ENCODE assay signal across 24 cellular contexts in the genomic region with DNA sequence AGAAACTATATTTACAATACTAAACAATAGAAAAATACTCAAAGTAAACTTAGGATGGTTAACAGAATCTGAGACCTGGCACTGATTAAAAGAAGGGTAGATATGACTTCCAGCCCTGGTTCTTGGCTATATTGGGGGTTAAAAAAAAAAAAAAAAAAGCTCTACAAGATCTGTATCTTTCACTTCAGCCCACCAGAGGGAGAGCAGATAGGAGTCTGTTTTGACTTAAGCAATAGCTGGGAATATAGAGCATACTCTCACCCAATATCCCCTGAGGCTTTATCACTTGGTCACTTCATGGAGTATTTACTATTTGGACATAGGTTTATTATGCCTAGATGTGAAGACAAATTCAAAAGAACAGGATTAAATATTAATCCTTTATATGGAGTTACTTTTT.
DNase-seq lines count a peak whose midpoint lies in the region; ATAC-seq and TF ChIP-seq lines count a peak whose summit lies in the region.
"Had no signal": no experiment of that assay in that cellular context is flagged by ENCODE, and none has a peak within 500 bp of the region (broad histone marks: within the 10 kb centered on the region; RNA-seq: fewer than 3 reads in every experiment).

No MANE protein-coding gene starts in this region.

- BruUV-seq in MCF 10A (replicated peaks; lab: Mats Ljungman, UMichigan), result no TSS peak

- no peak overlapping the region for H3K4me2 ChIP-seq in GM23338

- DNase-seq in DMS 273 (lab: John Stamatoyannopoulos, UW; ENCODE audit: unreplicated experiment) (peak; percentile 18), DMS 273 treated with DMSO at 0.1 percent for 48 hours (lab: John Stamatoyannopoulos, UW) (no peak), GM23338 (ENCODE audit: low spot score) (peak; percentile 57), SK-N-DZ (ENCODE audit: low spot score) (peak; percentile 44), kidney epithelial cell (ENCODE audit: low read depth) (no peak), CD14-positive monocyte (ENCODE audit: low spot score) (no peak), MCF 10A (ENCODE audit: unreplicated experiment) (no peak)
- DNase-seq: ACHN; CD4-positive, CD25-positive, alpha-beta regulatory T cell; DMS79 treated with DMSO at 0.1 percent for 48 hours; GF-D8; HCEC 1CT; NCI-H1092 treated with DMSO at 0.1 percent for 48 hours; NCI-H1436; NCI-H187; NCI-H2227 treated with DMSO at 0.1 percent for 48 hours; NCI-H526 treated with DMSO at 0.1 percent for 48 hours; Right ventricle myocardium superior; RPMI8226; SW 1271 had no signal

- no peaks in the 10 kb centered on the region for H4K20me1 ChIP-seq in GM23338 (replicated peaks; ENCODE audit: insufficient read depth)

- POLR2A ChIA-PET in MCF 10A (lab: Yijun Ruan, JAX), result no interaction called here

- CTCF ChIA-PET in MCF 10A (lab: Yijun Ruan, JAX), result no interaction called here

- no peaks in the 10 kb centered on the region for H3K36me3 ChIP-seq in GM23338 (ENCODE audit: insufficient read depth)
- H3K36me3 ChIP-seq in kidney epithelial cell (ENCODE audit: control insufficient read depth, insufficient read depth, low read length), result no peaks in the 10 kb centered on the region
- H3K36me3 ChIP-seq: SJSA1 had no signal

- peaks cover 12% of the 10 kb centered on the region for H3K4me1 ChIP-seq in GM23338 (ENCODE audit: insufficient read depth)
- H3K4me1 ChIP-seq: SJSA1 had no signal

- TF ChIP-seq CTCF in GM23338 (conservative IDR thresholded peaks at IDR 0.05; ENCODE audit: low read depth in 2 of 2) (peak in 1 of 2 experiments; percentile 42; a peak in 3 of 4 replicates), kidney epithelial cell (IDR thresholded peaks at IDR 0.05; ENCODE audit: insufficient read depth, low read length, poor library complexity, severe bottlenecking) (peak; percentile 9), CD14-positive monocyte (IDR thresholded peaks at IDR 0.05) (no peak), MCF 10A (IDR thresholded peaks at IDR 0.05; ENCODE audit: unreplicated experiment) (no peak)

- no peak overlapping the region for H3K4me3 ChIP-seq in GM23338
- no peak overlapping the region for H3K4me3 ChIP-seq in kidney epithelial cell (ENCODE audit: low read depth, low read length)
- H3K4me3 ChIP-seq: SJSA1 had no signal

- H3K9me3 Mint-ChIP-seq in GM23338, result no peaks in the 10 kb centered on the region
- H3K9me3 Mint-ChIP-seq in CD14-positive monocyte, result peaks cover 0 to 7% (median 2%) of the 10 kb centered on the region in 7 donors
- H3K9me3 Mint-ChIP-seq in MCF 10A (ENCODE audit: unreplicated experiment), result peaks cover 8% of the 10 kb centered on the region

- H3K27me3 Mint-ChIP-seq in GM23338 (ENCODE audit: insufficient read depth, low read depth, poor library complexity), result no peaks in the 10 kb centered on the region
- peaks cover 0 to 5% (median 0%) of the 10 kb centered on the region in 3 donors for H3K27me3 Mint-ChIP-seq in CD14-positive monocyte (ENCODE audit: low read depth in 3 of 3)
- H3K27me3 Mint-ChIP-seq in MCF 10A (ENCODE audit: insufficient read depth, unreplicated experiment), result peaks cover 43% of the 10 kb centered on the region
- H3K27me3 Mint-ChIP-seq: CD4-positive, CD25-positive, alpha-beta regulatory T cell had no signal

- no peak overlapping the region for H3K27ac ChIP-seq in GM23338 (ENCODE audit: low read depth)
- H3K27ac ChIP-seq: 22Rv1, SJSA1 had no signal

- H3K36me3 Mint-ChIP-seq in GM23338 (ENCODE audit: low read depth) (no peaks in the 10 kb centered on the region), CD14-positive monocyte (no peaks in the 10 kb centered on the region), MCF 10A (ENCODE audit: insufficient read depth, unreplicated experiment) (no peaks in the 10 kb centered on the region)
- H3K36me3 Mint-ChIP-seq: CD4-positive, CD25-positive, alpha-beta regulatory T cell had no signal

- H3K27me3 ChIP-seq in GM23338 (ENCODE audit: insufficient read depth), result no peaks in the 10 kb centered on the region
- no peaks in the 10 kb centered on the region for H3K27me3 ChIP-seq in kidney epithelial cell (ENCODE audit: control insufficient read depth, insufficient read depth, low read length)
- H3K27me3 ChIP-seq: SJSA1 had no signal

- no peaks in the 10 kb centered on the region for H3K79me2 ChIP-seq in GM23338 (replicated peaks; ENCODE audit: insufficient read depth)

- H3K27ac Mint-ChIP-seq in GM23338, result no peak overlapping the region; the same call in 1 of the 2 replicates
- no peak overlapping the region for H3K27ac Mint-ChIP-seq in CD14-positive monocyte
- H3K27ac Mint-ChIP-seq in MCF 10A (ENCODE audit: low read depth, unreplicated experiment), result no peak overlapping the region
- H3K27ac Mint-ChIP-seq: CD4-positive, CD25-positive, alpha-beta regulatory T cell; T-helper 1 cell treated with Interleukin-12 subunit alpha and Interleukin-12 subunit beta and Interleukin-4 antibody, amounts not matched to agents 30 μg/mL and 1 μg/mL, for 36 hours had no signal

- intact Hi-C loops in CD14-positive monocyte (cut with micrococcal nuclease), result no loop called here
- intact Hi-C loops in MCF 10A (cut with micrococcal nuclease), result no loop called here

- H3K4me1 Mint-ChIP-seq in GM23338, result peaks cover 17% of the 10 kb centered on the region
- H3K4me1 Mint-ChIP-seq in CD14-positive monocyte, result peaks cover 2% of the 10 kb centered on the region
- no peaks in the 10 kb centered on the region for H3K4me1 Mint-ChIP-seq in MCF 10A (ENCODE audit: insufficient read depth, unreplicated experiment)
- H3K4me1 Mint-ChIP-seq: CD4-positive, CD25-positive, alpha-beta regulatory T cell had no signal

- H3K9me2 ChIP-seq in GM23338 (ENCODE audit: insufficient read depth), result no peaks in the 10 kb centered on the region

- H3F3A ChIP-seq in GM23338 (replicated peaks; ENCODE audit: low read depth), result no peaks in the 10 kb centered on the region

- ATAC-seq in GM23338, result peak; percentile 36; the same call in 2 of the 3 replicates
- ATAC-seq in HG03139 (IDR thresholded peaks at IDR 0.05; ENCODE audit: unreplicated experiment), result no peak

- H3K4me3 Mint-ChIP-seq in GM23338, result no peak overlapping the region
- H3K4me3 Mint-ChIP-seq in CD14-positive monocyte, result no peak overlapping the region
- H3K4me3 Mint-ChIP-seq in MCF 10A (ENCODE audit: unreplicated experiment), result no peak overlapping the region
- H3K4me3 Mint-ChIP-seq: CD4-positive, CD25-positive, alpha-beta regulatory T cell; T-helper 1 cell treated with Interleukin-12 subunit alpha and Interleukin-12 subunit beta and Interleukin-4 antibody, amounts not matched to agents 30 μg/mL and 1 μg/mL, for 36 hours had no signal

- no peak overlapping the region for H2AFZ ChIP-seq in GM23338

TF ChIP-seq in GM23338, 12 proteins besides CTCF, POLR2A, EP300 and RAD21 (continues in another document):
- no peak for TF ChIP-seq ZNF114 (CRISPR knock-in tag; IDR thresholded peaks at IDR 0.05)
- TF ChIP-seq EZH2 (IDR thresholded peaks at IDR 0.05; ENCODE audit: low read depth, unreplicated experiment), result no peak
- no peak for TF ChIP-seq ZNF331 (CRISPR knock-in tag; IDR thresholded peaks at IDR 0.05; ENCODE audit: low read depth)
- no peak for TF ChIP-seq JUNB (IDR thresholded peaks at IDR 0.05; ENCODE audit: unreplicated experiment)
- TF ChIP-seq NANOG (IDR thresholded peaks at IDR 0.05; ENCODE audit: borderline replicate concordance), result no peak
- no peak for TF ChIP-seq POLR2AphosphoS5 (IDR thresholded peaks at IDR 0.05; ENCODE audit: low read depth)

Comparison
In these comparisons a context has a peak if more than half of its experiments do, and no peak if none do; other contexts are left out.
1. DNase-seq: peak in DMS 273 (single experiment), GM23338 (single experiment) and SK-N-DZ (single experiment); none in DMS 273 treated with DMSO at 0.1 percent for 48 hours (single experiment), kidney epithelial cell (single experiment), CD14-positive monocyte (single experiment) and MCF 10A (single experiment).